Comparison of ENCODE assay signal across 8 cellular contexts in the genomic region with DNA sequence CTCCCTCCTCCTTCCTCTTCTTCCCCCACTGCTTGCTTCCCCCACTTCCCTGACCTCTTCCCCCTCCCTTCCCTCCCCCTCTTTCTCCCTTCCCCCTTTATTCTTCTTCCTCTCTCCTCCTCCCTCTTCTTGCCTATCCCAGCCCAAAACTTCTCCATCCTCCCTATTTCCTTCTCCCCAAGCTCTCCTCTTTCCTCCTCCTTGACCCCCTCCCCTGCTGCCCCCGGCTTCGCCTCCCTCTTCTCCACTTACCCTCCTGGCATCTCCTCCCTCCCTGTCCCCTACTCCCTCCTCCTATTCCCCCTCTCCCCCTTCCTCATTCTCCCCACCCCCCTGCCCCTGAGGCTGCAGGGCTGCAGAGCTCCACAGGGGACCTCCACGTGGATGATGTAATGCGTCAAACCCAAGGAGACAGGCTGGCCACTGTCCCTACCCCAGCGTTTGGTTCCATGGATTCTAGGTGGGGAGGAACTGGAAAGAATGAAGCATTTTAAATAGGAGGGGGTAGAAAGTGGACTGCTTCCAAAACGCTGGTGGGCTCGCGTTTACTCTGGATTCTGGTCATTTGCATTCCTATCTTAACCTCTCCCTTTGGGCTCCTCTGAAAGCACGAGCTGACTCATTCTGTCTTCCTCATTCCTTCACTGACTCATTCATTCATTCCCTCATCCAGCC. TPM values are rescaled to one million over a fixed set of nuclear protein-coding genes. Genes with fewer than 3 reads are reported as not detected.
DNase-seq lines count a peak whose midpoint lies in the region; ATAC-seq and TF ChIP-seq lines count a peak whose summit lies in the region.

No MANE protein-coding gene starts in this region.

- no peak overlapping the region for H3K4me3 ChIP-seq in CD4-positive, CD25-positive, alpha-beta regulatory T cell (ENCODE audit: low read depth, low read length)
- H3K4me3 ChIP-seq in spleen, result peak overlapping the region in 4 of 8 donors; percentile 74 to 99 (median 95)
- H3K4me3 ChIP-seq in effector memory CD4-positive, alpha-beta T cell (ENCODE audit: insufficient read depth, low read depth, low read length, poor library complexity, severe bottlenecking), result no peak overlapping the region

- no peak for ATAC-seq in CD4-positive, CD25-positive, alpha-beta regulatory T cell (ENCODE audit: low read depth in 2 of 2)
- no peak for ATAC-seq in activated naive CD8-positive, alpha-beta T cell treated with anti-CD3 and anti-CD28 coated beads, Interleukin-2, amount 10 ng/mL, durations not matched to agents 7 days and 5 days (ENCODE audit: low read depth)
- no peak for ATAC-seq in GM21447 (IDR thresholded peaks at IDR 0.05; ENCODE audit: unreplicated experiment)
- no peak for ATAC-seq in GM18873 (IDR thresholded peaks at IDR 0.05; ENCODE audit: low FRiP score, unreplicated experiment)

- peaks cover 24 to 46% (median 30%) of the 10 kb centered on the region in 4 donors for H3K4me1 Mint-ChIP-seq in CD4-positive, CD25-positive, alpha-beta regulatory T cell
- H3K4me1 Mint-ChIP-seq in activated naive CD8-positive, alpha-beta T cell treated with anti-CD3 and anti-CD28 coated beads, Interleukin-2, amount 10 ng/mL, durations not matched to agents 7 days and 5 days, result peaks cover 43% of the 10 kb centered on the region

- H3K27ac Mint-ChIP-seq in CD4-positive, CD25-positive, alpha-beta regulatory T cell, result peak overlapping the region in 2 of 3 donors; percentile 2 to 90
- H3K27ac Mint-ChIP-seq in activated naive CD8-positive, alpha-beta T cell treated with anti-CD3 and anti-CD28 coated beads, Interleukin-2, amount 10 ng/mL, durations not matched to agents 7 days and 5 days, result peak overlapping the region; percentile 80

- no peak for DNase-seq in CD4-positive, CD25-positive, alpha-beta regulatory T cell
- DNase-seq in HT-29 (ENCODE audit: low spot score), result peak; percentile 75
- no peak for DNase-seq in activated naive CD8-positive, alpha-beta T cell treated with anti-CD3 and anti-CD28 coated beads, Interleukin-2, amount 10 ng/mL, durations not matched to agents 7 days and 5 days
- peak; percentile 76 for DNase-seq in iPS DF 19.7 (ENCODE audit: low read depth, low spot score)
- DNase-seq in spleen, result peak; percentile 81
- DNase-seq in effector memory CD4-positive, alpha-beta T cell, result no peak

- TF ChIP-seq POLR2A in spleen (IDR thresholded peaks at IDR 0.05), result no peak

- POLR2A ChIA-PET in activated naive CD8-positive, alpha-beta T cell treated with anti-CD3 and anti-CD28 coated beads, Interleukin-2, amount 10 ng/mL, durations not matched to agents 7 days and 5 days (lab: Charles Lee), result interaction anchor here (0.6 to 5.8 kb wide), 10 partner anchors 11 to 502 kb away, joined by 3 to 105 read pairs (median 7); partner anchors contain the start of gene MBTPS1

- peaks cover 38% of the 10 kb centered on the region for H3K4me1 ChIP-seq in CD4-positive, CD25-positive, alpha-beta regulatory T cell (ENCODE audit: control insufficient read depth, insufficient read depth, low read length, poor library complexity, severe bottlenecking)
- H3K4me1 ChIP-seq in spleen, result peaks cover 24 to 88% (median 53%) of the 10 kb centered on the region in 6 donors
- peaks cover 27% of the 10 kb centered on the region for H3K4me1 ChIP-seq in effector memory CD4-positive, alpha-beta T cell (ENCODE audit: control insufficient read depth, insufficient read depth, low read length, poor library complexity, severe bottlenecking)

- 23 to 28% (median 24%) methylated on average over 9 of the region's 9 CpGs for WGBS in spleen, 5 donors

- peak overlapping the region; percentile 62 to 97 (median 84) for H3K4me3 Mint-ChIP-seq in CD4-positive, CD25-positive, alpha-beta regulatory T cell
- H3K4me3 Mint-ChIP-seq in activated naive CD8-positive, alpha-beta T cell treated with anti-CD3 and anti-CD28 coated beads, Interleukin-2, amount 10 ng/mL, durations not matched to agents 7 days and 5 days, result peak overlapping the region; percentile 77

- peak in 1 of 11 experiments; percentile 5 for TF ChIP-seq CTCF in spleen (IDR thresholded peaks at IDR 0.05 in 8 of 11, conservative IDR thresholded peaks at IDR 0.05 in 3 of 11)

- no peaks in the 10 kb centered on the region for H3K36me3 ChIP-seq in CD4-positive, CD25-positive, alpha-beta regulatory T cell (ENCODE audit: control insufficient read depth, insufficient read depth, low read length)
- peaks cover 0 to 29% (median 3%) of the 10 kb centered on the region in 6 donors for H3K36me3 ChIP-seq in spleen
- H3K36me3 ChIP-seq in effector memory CD4-positive, alpha-beta T cell (ENCODE audit: control insufficient read depth, insufficient read depth, low read length), result peaks cover 8% of the 10 kb centered on the region

- no peak overlapping the region for H3K27ac ChIP-seq in CD4-positive, CD25-positive, alpha-beta regulatory T cell (ENCODE audit: insufficient read depth, low read length, poor library complexity, severe bottlenecking)
- peak overlapping the region in 5 of 8 donors; percentile 15 to 95 (median 93) for H3K27ac ChIP-seq in spleen
- H3K27ac ChIP-seq in effector memory CD4-positive, alpha-beta T cell (ENCODE audit: insufficient read depth, low read length, poor library complexity, severe bottlenecking), result no peak overlapping the region

- intact Hi-C loops in spleen (cut with DNase I; ENCODE audit: low total_unique reads), result loop anchor here (10.0 kb wide), 1 partner anchor 64 kb away; no protein-coding TSS in a partner anchor

- no peaks in the 10 kb centered on the region for H3K27me3 ChIP-seq in CD4-positive, CD25-positive, alpha-beta regulatory T cell (ENCODE audit: control insufficient read depth, insufficient read depth, low read length)
- no peaks in the 10 kb centered on the region for H3K27me3 ChIP-seq in spleen (replicated peaks in 1 of 7)
- H3K27me3 ChIP-seq in effector memory CD4-positive, alpha-beta T cell (replicated peaks; ENCODE audit: control insufficient read depth, insufficient read depth, low read length, poor library complexity, severe bottlenecking), result no peaks in the 10 kb centered on the region

- no peaks in the 10 kb centered on the region for H3K9me3 ChIP-seq in CD4-positive, CD25-positive, alpha-beta regulatory T cell (ENCODE audit: control insufficient read depth in 2 of 2, low read length in 2 of 2)
- H3K9me3 ChIP-seq in spleen, result no peaks in the 10 kb centered on the region
- no peaks in the 10 kb centered on the region for H3K9me3 ChIP-seq in effector memory CD4-positive, alpha-beta T cell (ENCODE audit: control insufficient read depth, low read length)

- H3K27me3 Mint-ChIP-seq in CD4-positive, CD25-positive, alpha-beta regulatory T cell, result peaks cover 12% of the 10 kb centered on the region
- H3K27me3 Mint-ChIP-seq in activated naive CD8-positive, alpha-beta T cell treated with anti-CD3 and anti-CD28 coated beads, Interleukin-2, amount 10 ng/mL, durations not matched to agents 7 days and 5 days, result peaks cover 4% of the 10 kb centered on the region

- no peaks in the 10 kb centered on the region for H3K9me3 Mint-ChIP-seq in CD4-positive, CD25-positive, alpha-beta regulatory T cell
- no peaks in the 10 kb centered on the region for H3K9me3 Mint-ChIP-seq in activated naive CD8-positive, alpha-beta T cell treated with anti-CD3 and anti-CD28 coated beads, Interleukin-2, amount 10 ng/mL, durations not matched to agents 7 days and 5 days

- peaks cover 11% of the 10 kb centered on the region for H3K36me3 Mint-ChIP-seq in CD4-positive, CD25-positive, alpha-beta regulatory T cell
- H3K36me3 Mint-ChIP-seq in activated naive CD8-positive, alpha-beta T cell treated with anti-CD3 and anti-CD28 coated beads, Interleukin-2, amount 10 ng/mL, durations not matched to agents 7 days and 5 days, result peaks cover 28% of the 10 kb centered on the region

RNA-seq across cellular contexts. Expression of gene COTL1, which starts 0.7 kb away (rescaled TPM):
- 353 TPM for total RNA-seq in CD4-positive, CD25-positive, alpha-beta regulatory T cell
- 100 to 1,000 TPM; 450 to 761 (median 584) TPM for polyA plus RNA-seq in CD4-positive, CD25-positive, alpha-beta regulatory T cell
- 105 and 121 TPM in 2 replicates for total RNA-seq in HT-29 (2014; rRNA removed; shearing (Covaris generic))
- 100 to 1,000 TPM; 657 to 664 TPM for total RNA-seq in activated naive CD8-positive, alpha-beta T cell treated with anti-CD3 and anti-CD28 coated beads, Interleukin-2, amount 10 ng/mL, durations not matched to agents 7 days and 5 days
- total RNA-seq in spleen, result 100 to 1,000 TPM; 284 to 655 (median 457) TPM
- 100 to 1,000 TPM; 298 to 449 (median 303) TPM for polyA plus RNA-seq in spleen

RNA-seq across cellular contexts. Expression of gene KLHL36, which starts 29.7 kb away (rescaled TPM):
- 86.0 TPM for total RNA-seq in CD4-positive, CD25-positive, alpha-beta regulatory T cell
- 10 to 100 TPM; 28.1 to 43.4 (median 35.1) TPM for polyA plus RNA-seq in CD4-positive, CD25-positive, alpha-beta regulatory T cell
- total RNA-seq in HT-29 (2014; rRNA removed; shearing (Covaris generic)), result 64.9 and 70.1 TPM in 2 replicates
- total RNA-seq in activated naive CD8-positive, alpha-beta T cell treated with anti-CD3 and anti-CD28 coated beads, Interleukin-2, amount 10 ng/mL, durations not matched to agents 7 days and 5 days, result 10 to 100 TPM; 66.8 to 72.6 TPM
- 10 to 100 TPM; 63.8 to 93.6 (median 73.6) TPM for total RNA-seq in spleen
- 10 to 100 TPM; 17.8 to 32.7 (median 24.8) TPM for polyA plus RNA-seq in spleen

Comparison
In these comparisons a context has a peak if more than half of its experiments do, and no peak if none do; other contexts are left out.
1. DNase-seq: peak in HT-29 (single experiment), iPS DF 19.7 (single experiment) and spleen (single experiment); none in CD4-positive, CD25-positive, alpha-beta regulatory T cell (0 of 3), activated naive CD8-positive, alpha-beta T cell treated with anti-CD3 and anti-CD28 coated beads, Interleukin-2, amount 10 ng/mL, durations not matched to agents 7 days and 5 days (single experiment) and effector memory CD4-positive, alpha-beta T cell (0 of 3).
2. H3K27ac ChIP-seq: peak in spleen (5 of 8); none in CD4-positive, CD25-positive, alpha-beta regulatory T cell (single experiment) and effector memory CD4-positive, alpha-beta T cell (single experiment).